In the genomic region with DNA sequence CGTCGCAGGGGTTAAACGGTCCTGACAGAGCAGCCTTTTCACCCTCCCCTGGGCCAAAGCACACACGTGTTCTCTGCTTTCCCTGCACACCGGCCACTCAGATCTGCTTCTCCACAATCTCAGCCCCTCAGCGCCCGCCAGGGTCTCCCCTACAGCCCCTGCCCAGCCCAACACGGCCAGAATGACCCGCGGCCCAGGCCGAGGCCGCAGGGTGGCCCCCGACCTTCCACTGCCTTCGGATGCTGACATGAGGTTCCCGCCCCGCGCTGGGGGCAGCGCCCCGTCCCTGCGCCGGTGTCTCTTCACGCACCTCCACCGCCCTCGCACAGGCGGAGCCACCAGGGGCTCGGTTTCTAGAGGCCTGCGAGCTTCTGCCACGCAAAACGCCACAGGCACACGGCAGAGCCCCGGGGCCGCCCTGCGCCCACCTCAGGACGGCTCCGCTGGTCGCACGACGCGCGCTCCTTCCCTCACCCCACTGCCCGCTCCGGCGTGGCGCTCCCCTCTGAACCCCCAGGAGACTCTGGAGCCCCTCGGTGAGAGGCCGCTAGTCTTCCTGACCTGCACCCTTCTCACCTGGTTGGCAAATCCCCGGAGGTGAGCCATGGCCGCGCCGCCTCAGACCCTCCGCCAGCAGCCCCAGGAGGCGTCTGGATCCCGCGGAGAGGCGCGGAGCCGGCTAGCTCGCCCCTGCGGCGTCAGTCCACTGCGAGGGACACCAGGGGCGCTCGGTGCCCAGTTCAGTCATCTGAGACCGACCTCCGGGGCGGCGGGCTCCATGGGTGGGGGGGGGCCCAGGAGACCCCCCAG, we compare ENCODE assay signal across 8 cellular contexts. TPM values are rescaled to one million over a fixed set of nuclear protein-coding genes. Genes with fewer than 3 reads are reported as not detected.
DNase-seq lines count a peak whose midpoint lies in the region; ATAC-seq, FAIRE-seq and TF ChIP-seq lines count a peak whose summit lies in the region.

No MANE protein-coding gene starts in this region.

- peak; percentile 36 for DNase-seq in A172 (ENCODE audit: low spot score)
- DNase-seq in GM12892 (ENCODE audit: insufficient read length), result peak; percentile 69
- DNase-seq in activated naive CD8-positive, alpha-beta T cell treated with anti-CD3 and anti-CD28 coated beads, Interleukin-2, amount 50 U/mL, for 24 hours, result peak; percentile 43
- peak; percentile 56 to 80 (median 63) for DNase-seq in right cardiac atrium
- DNase-seq in skeletal muscle cell (ENCODE audit: low read depth), result no peak
- no peak for DNase-seq in T-helper 9 cell

- peaks cover 5% of the 10 kb centered on the region for H3K4me1 ChIP-seq in right cardiac atrium (ENCODE audit: control insufficient read depth, insufficient read depth, low read length)

- H3K4me3 ChIP-seq in right cardiac atrium (ENCODE audit: low read length) (peak overlapping the region; percentile 88), skeletal muscle cell (ENCODE audit: low read depth, low read length) (peak overlapping the region; percentile 87)

- H3K27ac ChIP-seq in right cardiac atrium (ENCODE audit: low read length), result no peak overlapping the region

- TF ChIP-seq POLR2A in GM12892 (IDR thresholded peaks at IDR 0.05; ENCODE audit: low read depth, low read length), result peak; percentile 46; the same call in 1 of the 2 replicates

- under 1% methylated on average over 67 of the region's 67 CpGs for WGBS in right cardiac atrium

- H3K9me3 Mint-ChIP-seq in activated naive CD8-positive, alpha-beta T cell treated with anti-CD3 and anti-CD28 coated beads, Interleukin-2, amount 50 U/mL, for 24 hours, result peaks cover 3% of the 10 kb centered on the region

- peak; percentile 46 for FAIRE-seq in GM12892 (lab: Jason Lieb, UNC)

- no peaks in the 10 kb centered on the region for H3K36me3 Mint-ChIP-seq in activated naive CD8-positive, alpha-beta T cell treated with anti-CD3 and anti-CD28 coated beads, Interleukin-2, amount 50 U/mL, for 24 hours (ENCODE audit: low read depth)

- ATAC-seq in HG02938 (IDR thresholded peaks at IDR 0.05; ENCODE audit: unreplicated experiment) (peak; percentile 17), right cardiac atrium (peak; percentile 25 to 44)
- ATAC-seq in activated naive CD8-positive, alpha-beta T cell treated with anti-CD3 and anti-CD28 coated beads, Interleukin-2, amount 50 U/mL, for 24 hours, result peak; percentile 2

- H3K27ac Mint-ChIP-seq in activated naive CD8-positive, alpha-beta T cell treated with anti-CD3 and anti-CD28 coated beads, Interleukin-2, amount 50 U/mL, for 24 hours, result no peak overlapping the region

- no peaks in the 10 kb centered on the region for H3K27me3 Mint-ChIP-seq in activated naive CD8-positive, alpha-beta T cell treated with anti-CD3 and anti-CD28 coated beads, Interleukin-2, amount 50 U/mL, for 24 hours

- no peaks in the 10 kb centered on the region for H3K27me3 ChIP-seq in right cardiac atrium (ENCODE audit: control insufficient read depth, insufficient read depth)

- peak overlapping the region; percentile 82 for H3K4me3 Mint-ChIP-seq in activated naive CD8-positive, alpha-beta T cell treated with anti-CD3 and anti-CD28 coated beads, Interleukin-2, amount 50 U/mL, for 24 hours

- H3K4me1 Mint-ChIP-seq in activated naive CD8-positive, alpha-beta T cell treated with anti-CD3 and anti-CD28 coated beads, Interleukin-2, amount 50 U/mL, for 24 hours, result peaks cover 23% of the 10 kb centered on the region

- intact Hi-C loops in right cardiac atrium (cut with DNase I), result loop anchor here in 2 of 4 donors (10.0 kb wide), 1 partner anchor 127 kb away; a partner anchor contains a TSS

- no peaks in the 10 kb centered on the region for H3K9me3 ChIP-seq in right cardiac atrium (ENCODE audit: control insufficient read depth, low read length)

TF ChIP-seq in PFSK-1, 5 proteins besides CTCF, POLR2A, EP300 and RAD21:
- TF ChIP-seq SIN3A (IDR thresholded peaks at IDR 0.05; ENCODE audit: borderline replicate concordance, insufficient read depth, low read length) (peak; percentile 35; the same call in 1 of the 2 replicates), POLR2AphosphoS5 (IDR thresholded peaks at IDR 0.05; ENCODE audit: low read depth, low read length) (0 out of 2 replicates have a peak, but pooled peaks have one; percentile 2)
- TF ChIP-seq, protein P1, sequence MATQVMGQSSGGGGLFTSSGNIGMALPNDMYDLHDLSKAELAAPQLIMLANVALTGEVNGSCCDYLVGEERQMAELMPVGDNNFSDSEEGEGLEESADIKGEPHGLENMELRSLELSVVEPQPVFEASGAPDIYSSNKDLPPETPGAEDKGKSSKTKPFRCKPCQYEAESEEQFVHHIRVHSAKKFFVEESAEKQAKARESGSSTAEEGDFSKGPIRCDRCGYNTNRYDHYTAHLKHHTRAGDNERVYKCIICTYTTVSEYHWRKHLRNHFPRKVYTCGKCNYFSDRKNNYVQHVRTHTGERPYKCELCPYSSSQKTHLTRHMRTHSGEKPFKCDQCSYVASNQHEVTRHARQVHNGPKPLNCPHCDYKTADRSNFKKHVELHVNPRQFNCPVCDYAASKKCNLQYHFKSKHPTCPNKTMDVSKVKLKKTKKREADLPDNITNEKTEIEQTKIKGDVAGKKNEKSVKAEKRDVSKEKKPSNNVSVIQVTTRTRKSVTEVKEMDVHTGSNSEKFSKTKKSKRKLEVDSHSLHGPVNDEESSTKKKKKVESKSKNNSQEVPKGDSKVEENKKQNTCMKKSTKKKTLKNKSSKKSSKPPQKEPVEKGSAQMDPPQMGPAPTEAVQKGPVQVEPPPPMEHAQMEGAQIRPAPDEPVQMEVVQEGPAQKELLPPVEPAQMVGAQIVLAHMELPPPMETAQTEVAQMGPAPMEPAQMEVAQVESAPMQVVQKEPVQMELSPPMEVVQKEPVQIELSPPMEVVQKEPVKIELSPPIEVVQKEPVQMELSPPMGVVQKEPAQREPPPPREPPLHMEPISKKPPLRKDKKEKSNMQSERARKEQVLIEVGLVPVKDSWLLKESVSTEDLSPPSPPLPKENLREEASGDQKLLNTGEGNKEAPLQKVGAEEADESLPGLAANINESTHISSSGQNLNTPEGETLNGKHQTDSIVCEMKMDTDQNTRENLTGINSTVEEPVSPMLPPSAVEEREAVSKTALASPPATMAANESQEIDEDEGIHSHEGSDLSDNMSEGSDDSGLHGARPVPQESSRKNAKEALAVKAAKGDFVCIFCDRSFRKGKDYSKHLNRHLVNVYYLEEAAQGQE (IDR thresholded peaks at IDR 0.05; ENCODE audit: insufficient read depth in 1 of 2, low read depth in 2 of 2, low read length in 2 of 2), result no peak
TF ChIP-seq in PFSK-1: peak in this region for 2.

RNA-seq across cellular contexts. Expression of a gene that starts 0.7 kb away (rescaled TPM):
- total RNA-seq in A172 (2014; rRNA removed; shearing (Covaris generic)), result 201 and 202 TPM in 2 replicates
- polyA plus RNA-seq in GM12892 (2012; ENCODE audit: missing spikeins), result 83.1 TPM
- 307 TPM for polyA plus RNA-seq in PFSK-1 (2012; ENCODE audit: insufficient read length, low read depth)
- 100 to 1,000 TPM in 1 of 4 donors, 10 to 100 TPM in 3; 84.7 to 112 (median 95.3) TPM for total RNA-seq in right cardiac atrium
- 116 TPM for polyA plus RNA-seq in right cardiac atrium

RNA-seq across cellular contexts. Expression of a gene that starts 50.9 kb away (rescaled TPM):
- 0.07 and 0.60 TPM in 2 replicates for total RNA-seq in A172 (2014; rRNA removed; shearing (Covaris generic))
- 0.08 TPM for polyA plus RNA-seq in GM12892 (2012; ENCODE audit: missing spikeins)
- polyA plus RNA-seq in PFSK-1 (2012; ENCODE audit: insufficient read length, low read depth), result 59.4 TPM
- total RNA-seq in right cardiac atrium, result 10 to 100 TPM in 1 of 4 donors, 1 to 10 TPM in 3; 2.8 to 15.0 (median 3.9) TPM
- polyA plus RNA-seq in right cardiac atrium, result 3.5 TPM

Comparison
In these comparisons a context has a peak if more than half of its experiments do, and no peak if none do; other contexts are left out.
1. DNase-seq: peak in A172 (single experiment), GM12892 (single experiment), activated naive CD8-positive, alpha-beta T cell treated with anti-CD3 and anti-CD28 coated beads, Interleukin-2, amount 50 U/mL, for 24 hours (single experiment) and right cardiac atrium (3 of 3); none in skeletal muscle cell (single experiment) and T-helper 9 cell (single experiment).
2. Peak in every context shown above with its lines, with median percentiles within 50 percentile points of each other: ATAC-seq.